8 cellular contexts compared by ENCODE assay signal in the genomic region with DNA sequence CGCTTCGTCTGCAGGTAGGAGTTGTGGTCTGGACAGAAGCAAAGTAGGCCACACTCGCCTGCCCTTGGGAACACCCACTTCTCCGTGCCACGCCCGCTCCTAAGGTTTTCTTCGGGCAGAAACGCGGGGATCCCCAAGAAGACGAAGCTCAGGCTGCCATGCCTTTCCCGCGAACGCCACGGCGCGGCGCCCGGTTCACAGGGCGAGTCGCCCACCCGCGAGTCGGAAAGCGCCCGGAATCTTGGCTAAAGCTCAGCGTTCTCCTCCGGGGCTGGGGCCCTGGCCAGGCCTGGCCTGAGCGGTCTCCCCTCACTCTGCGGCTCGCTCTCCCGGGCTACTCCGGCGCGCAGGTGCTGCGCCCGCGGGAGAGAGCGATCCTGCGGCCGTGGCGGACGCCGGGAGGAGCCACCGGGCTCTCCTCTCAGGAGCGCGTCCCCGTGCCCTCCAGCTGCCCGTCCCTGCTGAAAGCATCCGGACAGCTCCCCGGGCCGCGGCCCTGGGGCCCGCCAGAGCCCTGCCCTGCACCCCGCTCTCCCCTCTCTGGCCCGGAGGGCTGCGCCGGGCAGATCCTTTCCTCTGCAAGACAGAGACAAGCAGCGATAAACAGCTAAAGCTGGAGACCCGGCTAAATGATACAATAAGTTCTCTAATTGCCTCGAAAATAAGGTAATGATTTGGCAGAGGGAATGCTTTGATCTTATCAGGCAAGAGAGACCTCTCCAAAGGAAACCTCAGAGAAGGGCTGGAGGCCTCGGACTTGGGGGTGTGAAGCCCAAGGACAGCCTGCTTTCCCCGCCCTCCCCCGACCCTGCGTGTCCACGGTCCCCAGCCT. TPM values are rescaled to one million over a fixed set of nuclear protein-coding genes. Genes with fewer than 3 reads are reported as not detected.
DNase-seq lines count a peak whose midpoint lies in the region; ATAC-seq and TF ChIP-seq lines count a peak whose summit lies in the region.

No MANE protein-coding gene starts in this region.

- no peaks in the 10 kb centered on the region for H3K27me3 ChIP-seq in GM23248 (replicated peaks; ENCODE audit: insufficient read depth)

- peak overlapping the region; percentile 72 for H3K4me3 ChIP-seq in GM23248

- peaks cover 7% of the 10 kb centered on the region; the same call in 1 of the 2 replicates for H3F3A ChIP-seq in GM23248 (ENCODE audit: insufficient read depth)

- peak; percentile 93 for TF ChIP-seq CTCF in C4-2B (conservative IDR thresholded peaks at IDR 0.05)

- H3K4me2 ChIP-seq in GM23248 (ENCODE audit: unreplicated experiment): peak overlapping the region; percentile 71

- in situ Hi-C loops in GM23248 (cut with MboI): no loop called here

- peaks cover 8% of the 10 kb centered on the region; the same call in 1 of the 2 replicates for H3K4me1 ChIP-seq in GM23248 (ENCODE audit: insufficient read depth)

- WGBS in GM23248 (ENCODE audit: low coverage in 1 of 2, low lambda C conversion rate in 2 of 2, missing lambda C conversion rate in 2 of 2), 2 experiments: 5 to 7% methylated on average over 62 to 65 of the region's 65 CpGs

- DNase-seq in GM23248 (peak; percentile 81), NCI-H446 treated with DMSO at 0.1 percent for 48 hours (lab: John Stamatoyannopoulos, UW) (peak; percentile 11), lung microvascular endothelial cell (ENCODE audit: low read depth in 2 of 2) (peak; percentile 64 to 72)
- peak; percentile 17 to 27 for DNase-seq in activated CD8-positive, alpha-beta memory T cell treated with anti-CD3 and anti-CD28 coated beads for 1 hour (ENCODE audit: extremely low read depth in 1 of 2, low read depth in 1 of 2)
- DNase-seq in effector memory CD8-positive, alpha-beta T cell: peak; percentile 47 to 59 (median 50)
- DNase-seq in stimulated activated CD4-positive, alpha-beta T cell treated with anti-CD3 and anti-CD28 coated beads, TNF-alpha, amount 100 ng/mL, for 4 hours (ENCODE audit: low read depth in 3 of 3): peak; percentile 27 to 38 (median 35)

- H3K27ac ChIP-seq in C4-2B (peak overlapping the region; percentile 39), GM23248 (no peak overlapping the region)

- H3K9me3 Mint-ChIP-seq in effector memory CD8-positive, alpha-beta T cell: no peaks in the 10 kb centered on the region

- H2AFZ ChIP-seq in GM23248: peak overlapping the region; percentile 70

- no peaks in the 10 kb centered on the region for H3K79me2 ChIP-seq in GM23248 (ENCODE audit: insufficient read depth)

- no peak overlapping the region for H3K9ac ChIP-seq in GM23248

- no peaks in the 10 kb centered on the region for H3K9me2 ChIP-seq in GM23248 (ENCODE audit: insufficient read depth)

- peak overlapping the region; percentile 51 to 70 for H3K4me3 Mint-ChIP-seq in effector memory CD8-positive, alpha-beta T cell

- ATAC-seq in effector memory CD8-positive, alpha-beta T cell (replicated peaks): peak; percentile 80
- no peak for ATAC-seq in GM19467 (IDR thresholded peaks at IDR 0.05; ENCODE audit: unreplicated experiment)

- H3K36me3 Mint-ChIP-seq in effector memory CD8-positive, alpha-beta T cell (ENCODE audit: insufficient read depth): no peaks in the 10 kb centered on the region

- H3K27me3 Mint-ChIP-seq in effector memory CD8-positive, alpha-beta T cell: peaks cover 65 to 68% of the 10 kb centered on the region in 2 donors

- H3K9me3 ChIP-seq in GM23248 (ENCODE audit: low read depth): no peaks in the 10 kb centered on the region

- no peak overlapping the region for H3K27ac Mint-ChIP-seq in effector memory CD8-positive, alpha-beta T cell

- peaks cover 0 to 1% of the 10 kb centered on the region in 2 donors for H3K4me1 Mint-ChIP-seq in effector memory CD8-positive, alpha-beta T cell (ENCODE audit: low read depth in 2 of 2)

- H3K36me3 ChIP-seq in GM23248 (ENCODE audit: low read depth): no peaks in the 10 kb centered on the region

- H4K20me1 ChIP-seq in GM23248 (ENCODE audit: insufficient read depth): no peaks in the 10 kb centered on the region

RNA-seq across cellular contexts. Expression of a gene that starts 6.7 kb away (rescaled TPM):
- total RNA-seq in GM23248 (2014; rRNA removed; shearing (Covaris generic)): 0.13 and 2.1 TPM in 2 replicates
- 0.43 and 0.61 TPM in 2 replicates for polyA plus RNA-seq in GM23248 (2016; fragmentation: Nextera tagmentation; extraction: Ambion mirVana)
- 0.44 and 0.79 TPM in 2 replicates for total RNA-seq in lung microvascular endothelial cell

Comparison
In these comparisons a context has a peak if more than half of its experiments do, and no peak if none do; other contexts are left out.
1. DNase-seq: peak in every context shown above with its lines; median percentile 81 in GM23248; 68 in lung microvascular endothelial cell; 50 in effector memory CD8-positive, alpha-beta T cell; 35 in stimulated activated CD4-positive, alpha-beta T cell treated with anti-CD3 and anti-CD28 coated beads, TNF-alpha, amount 100 ng/mL, for 4 hours; 22 in activated CD8-positive, alpha-beta memory T cell treated with anti-CD3 and anti-CD28 coated beads for 1 hour; 11 in NCI-H446 treated with DMSO at 0.1 percent for 48 hours.